ENCODE assay signal across 8 cellular contexts in the genomic region with DNA sequence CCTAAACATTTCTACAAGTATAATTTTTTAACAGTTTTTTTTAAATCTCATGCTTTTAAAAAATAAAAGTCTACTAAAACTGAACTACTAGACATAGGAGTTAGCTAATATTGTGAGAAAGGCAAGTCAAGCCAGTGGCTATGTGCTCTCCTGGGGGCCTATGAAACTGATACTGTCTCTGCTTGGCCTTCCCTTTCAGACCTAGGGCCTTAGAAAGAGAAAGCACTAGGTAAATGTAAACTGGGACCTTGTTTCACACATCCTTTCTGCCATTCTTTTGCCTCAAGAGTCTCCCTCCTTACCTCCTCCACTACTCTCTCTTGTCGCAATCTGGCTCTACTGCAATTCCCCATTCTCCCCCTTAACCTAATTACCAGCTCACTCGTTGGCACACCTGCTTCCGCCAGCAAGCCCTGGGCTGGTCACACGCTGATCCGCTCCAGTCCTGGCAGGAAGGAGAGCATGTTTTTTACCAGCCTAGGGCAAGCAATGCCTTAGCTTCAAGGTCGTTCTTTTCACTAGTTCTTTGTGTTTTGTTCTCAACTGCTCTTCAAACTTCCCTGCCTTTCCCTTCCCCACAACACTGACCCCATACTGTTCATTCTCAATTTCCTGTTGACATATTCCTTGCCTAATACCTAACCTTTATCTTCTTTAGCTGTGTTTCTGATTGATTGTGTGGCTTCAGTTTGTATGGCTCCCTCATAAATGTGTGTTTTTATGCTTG. TPM values are rescaled to one million over a fixed set of nuclear protein-coding genes. Genes with fewer than 3 reads are reported as not detected.
A peak's percentile ranks its signal among the peaks of the same experiment; 100 is the strongest.
DNase-seq lines count a peak whose midpoint lies in the region; ATAC-seq lines count a peak whose summit lies in the region.

No MANE protein-coding gene starts in this region.

- peaks cover 16% of the 10 kb centered on the region for H3K27me3 Mint-ChIP-seq in activated T-cell treated with anti-CD3 and anti-CD28 coated beads, Interleukin-2, amount 50 U/mL, for 72 hours (ENCODE audit: low read depth)

- intact Hi-C loops in left colon (cut with DNase I, micrococcal nuclease): no loop called here

- H3K4me1 Mint-ChIP-seq in activated T-cell treated with anti-CD3 and anti-CD28 coated beads, Interleukin-2, amount 50 U/mL, for 72 hours (ENCODE audit: low read depth): no peaks in the 10 kb centered on the region

- ATAC-seq in GM19035 (IDR thresholded peaks at IDR 0.05; ENCODE audit: unreplicated experiment) (peak; percentile 99), HG02981 (IDR thresholded peaks at IDR 0.05; ENCODE audit: unreplicated experiment) (peak; percentile 100), left colon (peak; percentile 92)
- no peak for ATAC-seq in activated T-cell treated with anti-CD3 and anti-CD28 coated beads, Interleukin-2, amount 50 U/mL, for 72 hours (replicated peaks in 1 of 2)

- peaks cover 0 to 1% of the 10 kb centered on the region in 2 donors for H3K9me3 Mint-ChIP-seq in activated T-cell treated with anti-CD3 and anti-CD28 coated beads, Interleukin-2, amount 50 U/mL, for 72 hours

- H3K4me3 Mint-ChIP-seq in activated T-cell treated with anti-CD3 and anti-CD28 coated beads, Interleukin-2, amount 50 U/mL, for 72 hours: no peak overlapping the region

- no peaks in the 10 kb centered on the region for H3K36me3 Mint-ChIP-seq in activated T-cell treated with anti-CD3 and anti-CD28 coated beads, Interleukin-2, amount 50 U/mL, for 72 hours (ENCODE audit: insufficient read depth in 2 of 2)

- DNase-seq in NCI-H345 treated with DMSO at 0.1 percent for 48 hours (lab: John Stamatoyannopoulos, UW; ENCODE audit: unreplicated experiment) (peak; percentile 80), left colon (peak; percentile 58 to 73), GOT3 (lab: John Stamatoyannopoulos, UW) (no peak), NCI-H1048 (lab: John Stamatoyannopoulos, UW) (no peak), T-helper 9 cell (no peak)
- DNase-seq in activated T-cell treated with anti-CD3 and anti-CD28 coated beads, Interleukin-2, amount 50 U/mL, for 72 hours: no peak

- H3K27ac Mint-ChIP-seq in activated T-cell treated with anti-CD3 and anti-CD28 coated beads, Interleukin-2, amount 50 U/mL, for 72 hours: no peak overlapping the region

RNA-seq across cellular contexts. Expression of a gene that starts 23.1 kb away (rescaled TPM):
- total RNA-seq in left colon: 10 to 100 TPM; 19.4 to 19.8 TPM
- total RNA-seq in activated T-cell treated with anti-CD3 and anti-CD28 coated beads, Interleukin-2, amount 50 U/mL, for 72 hours: 10 to 100 TPM; 34.5 to 38.8 TPM

Comparison
In these comparisons a context has a peak if more than half of its experiments do, and no peak if none do; other contexts are left out.
1. ATAC-seq: peak in GM19035 (single experiment), HG02981 (single experiment) and left colon (single experiment); none in activated T-cell treated with anti-CD3 and anti-CD28 coated beads, Interleukin-2, amount 50 U/mL, for 72 hours (0 of 2).
2. DNase-seq: peak in NCI-H345 treated with DMSO at 0.1 percent for 48 hours (single experiment) and left colon (2 of 2); none in GOT3 (single experiment), NCI-H1048 (single experiment), T-helper 9 cell (single experiment) and activated T-cell treated with anti-CD3 and anti-CD28 coated beads, Interleukin-2, amount 50 U/mL, for 72 hours (0 of 2).